In the genomic region with DNA sequence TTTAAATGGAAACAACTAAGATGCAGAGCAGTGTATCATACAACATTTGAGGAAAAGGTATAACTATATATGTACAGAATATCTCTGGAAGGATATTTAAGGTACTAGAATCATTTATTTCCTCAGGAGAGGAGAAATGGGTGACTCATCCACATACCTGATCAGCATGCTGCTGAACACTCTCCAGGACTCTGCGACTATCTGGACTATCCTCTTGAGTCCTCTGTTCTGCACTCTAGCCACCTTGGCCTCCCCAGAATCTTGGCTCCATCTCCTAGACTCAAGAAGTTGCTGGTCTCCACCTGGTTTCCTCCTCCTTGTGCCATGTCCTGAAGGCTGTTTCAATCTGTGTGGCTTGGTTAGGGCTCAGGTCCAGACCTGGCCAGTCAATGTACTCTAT, we compare ENCODE assay signal across 28 cellular contexts. TPM values are rescaled to one million over a fixed set of nuclear protein-coding genes. Genes with fewer than 3 reads are reported as not detected.
"Had no signal": no experiment of that assay in that cellular context is flagged by ENCODE, and none has a peak within 500 bp of the region (broad histone marks: within the 10 kb centered on the region; RNA-seq: fewer than 3 reads in every experiment).

No MANE protein-coding gene starts in this region.

- H3K4me3 ChIP-seq: Peyer's patch had no signal

- ATAC-seq: activated CD4-positive, CD25-positive, alpha-beta regulatory T cell treated with anti-CD3 and anti-CD28 coated beads, Interleukin-2, amount 50 U/mL, for 24 hours; activated CD8-positive, alpha-beta memory T cell treated with anti-CD3 and anti-CD28 coated beads, Interleukin-2, amount 10 ng/mL, durations not matched to agents 7 days and 5 days; activated naive CD4-positive, alpha-beta T cell treated with anti-CD3 and anti-CD28 coated beads, Interleukin-2, amount 50 U/mL, for 72 hours; activated naive CD8-positive, alpha-beta T cell treated with anti-CD3 and anti-CD28 coated beads, Interleukin-2, amount 50 U/mL, for 24 hours had no signal

- H3K4me1 ChIP-seq: Peyer's patch had no signal

- H3K9me3 ChIP-seq: Peyer's patch had no signal

- H3K27ac ChIP-seq: brain microvascular endothelial cell, Peyer's patch, RWPE1 had no signal

- H3K36me3 ChIP-seq: brain microvascular endothelial cell, Peyer's patch had no signal

- FAIRE-seq: astrocyte had no signal

- H3K27me3 ChIP-seq: Peyer's patch had no signal

- DNase-seq: activated CD4-positive, alpha-beta T cell treated with anti-CD3 and anti-CD28 coated beads for 48 hours; activated CD4-positive, alpha-beta T cell treated with anti-CD3 and anti-CD28 coated beads, Interleukin-2, amount 50 U/mL, for 48 hours; activated CD8-positive, alpha-beta memory T cell treated with anti-CD3 and anti-CD28 coated beads, Interleukin-2, amount 10 ng/mL, durations not matched to agents 7 days and 5 days; activated effector memory CD4-positive, alpha-beta T cell treated with Interleukin-2 at 50 U/mL for 16 hours; activated naive CD4-positive, alpha-beta T cell; activated naive CD8-positive, alpha-beta T cell treated with anti-CD3 and anti-CD28 coated beads, Interleukin-2, amount 50 U/mL, for 24 hours; activated T-cell treated with anti-CD3 and anti-CD28 coated beads, Interleukin-2, amount 50 U/mL, for 24 hours; amniotic stem cell; brain microvascular endothelial cell; caudate nucleus; Kasumi-1; KBM-7; NCI-H1092 treated with DMSO at 0.1 percent for 48 hours; NCI-H1417 treated with DMSO at 0.1 percent for 48 hours; NCI-H1694 treated with DMSO at 0.1 percent for 48 hours; NCI-H2029 treated with DMSO at 0.1 percent for 48 hours; NCI-H510A treated with DMSO at 0.1 percent for 48 hours; NCI-H69; NK-92 treated with Interleukin-12 subunit alpha and Interleukin-12 subunit beta, amount 100 ng/mL, for 24 hours; OCI-M1; Peyer's patch; SHP77 treated with DMSO at 0.1 percent for 48 hours had no signal

RNA-seq across cellular contexts. Expression of a gene that starts 8.8 kb away (rescaled TPM):
- total RNA-seq: activated CD8-positive, alpha-beta memory T cell treated with anti-CD3 and anti-CD28 coated beads, Interleukin-2, amount 10 ng/mL, durations not matched to agents 7 days and 5 days; activated naive CD4-positive, alpha-beta T cell treated with anti-CD3 and anti-CD28 coated beads, Interleukin-2, amount 50 U/mL, for 72 hours; activated T-helper 1 cell treated with anti-CD3 and anti-CD28 coated beads, Interleukin-12 subunit alpha, Interleukin-12 subunit beta, Interleukin-2, Interleukin-4 antibody, amounts not matched to agents 30 ng/mL and 10 ng/mL and 1 ng/mL, durations not matched to agents 14 hours and 24 hours and 36 hours; SK-MEL-5 had no signal

RNA-seq across cellular contexts. Expression of a gene that starts 43.7 kb away (rescaled TPM):
- total RNA-seq: activated CD8-positive, alpha-beta memory T cell treated with anti-CD3 and anti-CD28 coated beads, Interleukin-2, amount 10 ng/mL, durations not matched to agents 7 days and 5 days; activated naive CD4-positive, alpha-beta T cell treated with anti-CD3 and anti-CD28 coated beads, Interleukin-2, amount 50 U/mL, for 72 hours; activated T-helper 1 cell treated with anti-CD3 and anti-CD28 coated beads, Interleukin-12 subunit alpha, Interleukin-12 subunit beta, Interleukin-2, Interleukin-4 antibody, amounts not matched to agents 30 ng/mL and 10 ng/mL and 1 ng/mL, durations not matched to agents 14 hours and 24 hours and 36 hours had no signal
